ENCODE assay signal across 13 cellular contexts in the genomic region with DNA sequence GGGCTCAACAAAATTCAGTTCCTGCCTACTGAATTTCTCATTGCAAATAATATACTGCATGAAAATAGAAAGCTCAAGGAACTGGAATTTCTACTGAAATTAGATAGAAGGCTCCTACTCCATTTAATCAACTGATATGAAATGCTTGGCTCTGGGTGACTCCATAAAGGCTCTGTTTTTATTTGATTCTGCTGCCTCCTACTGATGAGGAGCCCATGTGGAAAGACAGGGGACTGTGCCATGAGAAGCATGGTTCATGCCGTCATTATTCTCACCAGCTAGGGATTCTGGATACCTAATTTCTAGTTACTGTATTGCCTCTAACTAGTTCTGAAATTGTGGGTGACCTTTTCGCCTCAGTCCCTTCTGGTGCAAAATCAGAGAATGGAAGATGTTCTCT.
DNase-seq lines count a peak whose midpoint lies in the region; ATAC-seq and TF ChIP-seq lines count a peak whose summit lies in the region.
"Had no signal": no experiment of that assay in that cellular context is flagged by ENCODE, and none has a peak within 500 bp of the region (broad histone marks: within the 10 kb centered on the region; RNA-seq: fewer than 3 reads in every experiment).

No MANE protein-coding gene starts in this region.

- CTCF ChIA-PET in Calu3 (lab: Charles Lee) = no interaction called here
- CTCF ChIA-PET in activated CD8-positive, alpha-beta memory T cell treated with anti-CD3 and anti-CD28 coated beads, Interleukin-2, amount 10 ng/mL, durations not matched to agents 7 days and 5 days (lab: Charles Lee) = no interaction called here

- H3K27me3 Mint-ChIP-seq in HFFc6 (ENCODE audit: insufficient read depth) (no peaks in the 10 kb centered on the region; the same call in 1 of the 2 replicates), Calu3 (ENCODE audit: unreplicated experiment) (no peaks in the 10 kb centered on the region)
- H3K27me3 Mint-ChIP-seq in activated CD8-positive, alpha-beta memory T cell treated with anti-CD3 and anti-CD28 coated beads, Interleukin-2, amount 10 ng/mL, durations not matched to agents 7 days and 5 days = no peaks in the 10 kb centered on the region

- no peak overlapping the region for H3K4me3 Mint-ChIP-seq in HFFc6
- no peak overlapping the region for H3K4me3 Mint-ChIP-seq in Calu3 (ENCODE audit: low read depth, unreplicated experiment)
- H3K4me3 Mint-ChIP-seq in activated CD8-positive, alpha-beta memory T cell treated with anti-CD3 and anti-CD28 coated beads, Interleukin-2, amount 10 ng/mL, durations not matched to agents 7 days and 5 days = no peak overlapping the region

- no peak overlapping the region for H3K27ac ChIP-seq in 22Rv1
- no peak overlapping the region for H3K27ac ChIP-seq in iPS DF 6.9 (ENCODE audit: low read length)
- H3K27ac ChIP-seq: prostate gland, VCaP had no signal

- no peaks in the 10 kb centered on the region for H3K4me1 ChIP-seq in iPS DF 6.9 (ENCODE audit: control insufficient read depth, insufficient read depth, low read length)
- H3K4me1 ChIP-seq: prostate gland had no signal

- ATAC-seq in GM18505 (IDR thresholded peaks at IDR 0.05; ENCODE audit: unreplicated experiment) = no peak
- ATAC-seq in activated CD8-positive, alpha-beta memory T cell treated with anti-CD3 and anti-CD28 coated beads, Interleukin-2, amount 10 ng/mL, durations not matched to agents 7 days and 5 days = no peak

- H3K27me3 ChIP-seq in iPS DF 6.9 (ENCODE audit: control insufficient read depth, insufficient read depth, low read length) = no peaks in the 10 kb centered on the region

- no peaks in the 10 kb centered on the region for H3K36me3 ChIP-seq in iPS DF 6.9 (ENCODE audit: control insufficient read depth, insufficient read depth, low read length)
- H3K36me3 ChIP-seq: prostate gland had no signal

- no peaks in the 10 kb centered on the region for H3K4me1 Mint-ChIP-seq in HFFc6 (ENCODE audit: low read depth)
- H3K4me1 Mint-ChIP-seq in Calu3 (ENCODE audit: low read depth, unreplicated experiment) = no peaks in the 10 kb centered on the region
- H3K4me1 Mint-ChIP-seq in activated CD8-positive, alpha-beta memory T cell treated with anti-CD3 and anti-CD28 coated beads, Interleukin-2, amount 10 ng/mL, durations not matched to agents 7 days and 5 days = no peaks in the 10 kb centered on the region

- H3K9me3 Mint-ChIP-seq in HFFc6 (no peaks in the 10 kb centered on the region; the same call in 1 of the 2 replicates), Calu3 (ENCODE audit: low read depth, unreplicated experiment) (no peaks in the 10 kb centered on the region)
- H3K9me3 Mint-ChIP-seq in activated CD8-positive, alpha-beta memory T cell treated with anti-CD3 and anti-CD28 coated beads, Interleukin-2, amount 10 ng/mL, durations not matched to agents 7 days and 5 days (ENCODE audit: low read depth) = peaks cover 5% of the 10 kb centered on the region

- H3K9me3 ChIP-seq in iPS DF 6.9 (ENCODE audit: control insufficient read depth, insufficient read depth, low read length) = no peaks in the 10 kb centered on the region
- H3K9me3 ChIP-seq: prostate gland had no signal

- no CpG with 5 or more reads among the region's 2 CpGs for WGBS in iPS DF 6.9 (ENCODE audit: insufficient coverage, insufficient read length)

- intact Hi-C loops in Calu3 (cut with micrococcal nuclease; ENCODE audit: unreplicated experiment) = no loop called here

- H3K36me3 Mint-ChIP-seq in HFFc6 (ENCODE audit: low read depth) (no peaks in the 10 kb centered on the region), Calu3 (ENCODE audit: insufficient read depth, unreplicated experiment) (no peaks in the 10 kb centered on the region)
- H3K36me3 Mint-ChIP-seq in activated CD8-positive, alpha-beta memory T cell treated with anti-CD3 and anti-CD28 coated beads, Interleukin-2, amount 10 ng/mL, durations not matched to agents 7 days and 5 days = no peaks in the 10 kb centered on the region

- H3K4me3 ChIP-seq in cardiac fibroblast (replicated peaks in 1 of 2; ENCODE audit: low read depth in 2 of 2, low read length in 2 of 2) = no peak overlapping the region
- H3K4me3 ChIP-seq in iPS DF 6.9 (ENCODE audit: low read length) = no peak overlapping the region
- H3K4me3 ChIP-seq: prostate gland had no signal

- H3K27ac Mint-ChIP-seq in HFFc6 (no peak overlapping the region), Calu3 (ENCODE audit: unreplicated experiment) (no peak overlapping the region)
- no peak overlapping the region for H3K27ac Mint-ChIP-seq in activated CD8-positive, alpha-beta memory T cell treated with anti-CD3 and anti-CD28 coated beads, Interleukin-2, amount 10 ng/mL, durations not matched to agents 7 days and 5 days

- TF ChIP-seq CTCF in 22Rv1 (IDR thresholded peaks at IDR 0.05) (0 out of 2 replicates have a peak, but pooled peaks have one; percentile 4), HFFc6 (IDR thresholded peaks at IDR 0.05) (peak; percentile 50; the same call in 1 of the 2 replicates), cardiac fibroblast (IDR thresholded peaks at IDR 0.05; ENCODE audit: low read depth, low read length) (peak; percentile 26), Calu3 (IDR thresholded peaks at IDR 0.05; ENCODE audit: unreplicated experiment) (no peak)

- no TSS peak for BruUV-seq in Calu3 (replicated peaks; lab: Mats Ljungman, UMichigan)

- no peak for TF ChIP-seq POLR2A in GM18505 (IDR thresholded peaks at IDR 0.05; ENCODE audit: borderline replicate concordance, extremely low read depth, insufficient read depth, insufficient read length)

- DNase-seq in HFFc6 (no peak), cardiac fibroblast (ENCODE audit: low read depth in 2 of 2) (peak; percentile 46 to 56), iPS DF 6.9 (ENCODE audit: low read depth, low spot score) (peak; percentile 4), NCI-H2107 (lab: John Stamatoyannopoulos, UW) (no peak), Calu3 (no peak)
- no peak for DNase-seq in activated CD8-positive, alpha-beta memory T cell treated with anti-CD3 and anti-CD28 coated beads, Interleukin-2, amount 10 ng/mL, durations not matched to agents 7 days and 5 days
- DNase-seq: activated T-cell treated with anti-CD3 and anti-CD28 coated beads for 4 hours, C1 segment of cervical spinal cord, NCI-H2081 treated with DMSO at 0.1 percent for 48 hours had no signal

Comparison
In these comparisons a context has a peak if more than half of its experiments do, and no peak if none do; other contexts are left out.
1. DNase-seq: peak in cardiac fibroblast (2 of 2) and iPS DF 6.9 (single experiment); none in HFFc6 (single experiment), NCI-H2107 (single experiment), Calu3 (single experiment) and activated CD8-positive, alpha-beta memory T cell treated with anti-CD3 and anti-CD28 coated beads, Interleukin-2, amount 10 ng/mL, durations not matched to agents 7 days and 5 days (single experiment).